Comparison of ENCODE assay signal across 1 cellular context in the genomic region with DNA sequence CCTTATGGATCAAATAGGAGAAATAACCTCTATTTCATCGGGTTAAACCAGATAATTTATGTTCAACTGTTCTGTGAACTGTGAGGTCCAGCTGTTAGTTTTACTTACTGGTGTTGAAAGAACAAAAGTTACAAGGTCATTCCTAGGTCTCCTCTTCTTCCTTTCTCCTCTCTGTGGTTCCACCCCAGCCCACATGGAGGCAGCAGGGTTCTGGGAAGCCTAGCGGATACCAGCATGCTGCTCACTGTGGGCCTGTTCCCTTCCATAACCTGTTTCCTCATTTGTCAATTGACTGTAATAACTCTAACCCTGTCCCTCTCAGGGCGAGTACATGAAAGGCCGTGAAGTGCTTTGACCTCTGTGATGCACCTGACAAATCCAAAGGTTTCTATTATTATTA.
TF ChIP-seq lines count a peak whose summit lies in the region.

No MANE protein-coding gene starts in this region.

TF ChIP-seq in SK-N-SH treated with all-trans-retinoic acid at 6 μM for 48 hours, 23 proteins besides CTCF, POLR2A, EP300 and RAD21 (continued from another document):
- no peak for TF ChIP-seq PATZ1 (CRISPR knock-in tag; IDR thresholded peaks at IDR 0.05; ENCODE audit: borderline replicate concordance)
